ENCODE assay signal across 19 cellular contexts in genomic region chr2:102950547-102950946, GRCh38.
"Had no signal": no experiment of that assay in that cellular context is flagged by ENCODE, and none has a peak within 500 bp of the region (broad histone marks: within the 10 kb centered on the region; RNA-seq: fewer than 3 reads in every experiment).

No MANE protein-coding gene starts in this region.

- H3K27me3 ChIP-seq: cardiac muscle cell, esophagus muscularis mucosa, right atrium auricular region, upper lobe of left lung had no signal

- H3K4me3 ChIP-seq: cardiac muscle cell, esophagus muscularis mucosa, right atrium auricular region, upper lobe of left lung had no signal

- H3K9me3 ChIP-seq: esophagus muscularis mucosa, right atrium auricular region, upper lobe of left lung had no signal

- H3K27ac ChIP-seq: cardiac muscle cell, esophagus muscularis mucosa, right atrium auricular region, upper lobe of left lung, VCaP had no signal

- H3K36me3 ChIP-seq: cardiac muscle cell, esophagus muscularis mucosa, right atrium auricular region, upper lobe of left lung had no signal

- DNase-seq: activated CD4-positive, alpha-beta T cell treated with anti-CD3 and anti-CD28 coated beads for 1 hour; activated CD4-positive, alpha-beta T cell treated with anti-CD3 and anti-CD28 coated beads, Interleukin-2, amount 50 U/mL, for 48 hours; activated effector memory CD4-positive, alpha-beta T cell treated with Interleukin-2 at 50 U/mL for 16 hours; activated naive CD4-positive, alpha-beta T cell treated with anti-CD3 and anti-CD28 coated beads, Interleukin-2, amount 50 U/mL, for 16 hours; activated T-cell treated with anti-CD3 and anti-CD28 coated beads, Interleukin-2, amount 50 U/mL, for 1 hour; hypothalamus; left ventricle myocardium superior; mesenchymal stem cell; naive thymus-derived CD8-positive, alpha-beta T cell; nucleus accumbens; stimulated activated CD4-positive, alpha-beta T cell treated with anti-CD3 and anti-CD28 coated beads, Interleukin-2, amount 100 ng/mL, for 48 hours; stimulated activated naive CD4-positive, alpha-beta T cell; T-helper 1 cell; T1000; upper lobe of left lung had no signal

- H3K4me1 ChIP-seq: esophagus muscularis mucosa, right atrium auricular region, upper lobe of left lung had no signal

- ATAC-seq: left ventricle myocardium superior; naive thymus-derived CD8-positive, alpha-beta T cell had no signal
